Comparison of ENCODE assay signal across 7 cellular contexts in genomic region chr3:192802957-192803899, GRCh38.
DNase-seq lines count a peak whose midpoint lies in the region; ATAC-seq, FAIRE-seq and TF ChIP-seq lines count a peak whose summit lies in the region.

No MANE protein-coding gene starts in this region.

- DNase-seq in NCI-H226 (peak; percentile 19), GM12878 (ENCODE audit: low read depth, low spot score) (no peak), kidney epithelial cell (ENCODE audit: low read depth) (no peak), KG1 (lab: John Stamatoyannopoulos, UW) (no peak)

- peak; percentile 34; the same call in 1 of the 2 replicates for TF ChIP-seq RAD21 in GM12878 (IDR thresholded peaks at IDR 0.05; ENCODE audit: insufficient read depth, low read depth, low read length)

- H3K27ac ChIP-seq in GM12878 (ENCODE audit: control insufficient read depth, insufficient read depth), result no peak overlapping the region

- no peaks in the 10 kb centered on the region for H4K20me1 ChIP-seq in GM12878 (ENCODE audit: control insufficient read depth, insufficient read depth)

- ATAC-seq in HG02852 (IDR thresholded peaks at IDR 0.05; ENCODE audit: unreplicated experiment) (peak; percentile 55), GM12878 (peak; percentile 87), GM18870 (IDR thresholded peaks at IDR 0.05; ENCODE audit: unreplicated experiment) (no peak)

- H3K79me2 ChIP-seq in GM12878 (ENCODE audit: control insufficient read depth, insufficient read depth, low read length), result no peaks in the 10 kb centered on the region; the same call in 1 of the 2 replicates

- no peak overlapping the region for H3K9ac ChIP-seq in GM12878 (ENCODE audit: control insufficient read depth, insufficient read depth, low read length)

- no peaks in the 10 kb centered on the region for H3K27me3 ChIP-seq in GM12878 (replicated peaks in 1 of 2; ENCODE audit: control insufficient read depth in 2 of 2, insufficient read depth in 2 of 2, low read length in 1 of 2)
- H3K27me3 ChIP-seq in kidney epithelial cell (ENCODE audit: control insufficient read depth, insufficient read depth, low read length), result no peaks in the 10 kb centered on the region

- H2AFZ ChIP-seq in GM12878 (ENCODE audit: control insufficient read depth, low read depth, low read length), result no peak overlapping the region

- SMC1A ChIA-PET in GM12878 (lab: Charles Lee; ENCODE audit: uncharacterized antibody, unreplicated experiment), result interaction anchor here (0.6 to 8.3 kb wide), 10 partner anchors 9 to 770 kb away, joined by 3 to 96 read pairs (median 3); no protein-coding TSS in a partner anchor

- H3K9me3 ChIP-seq in GM12878 (replicated peaks; ENCODE audit: control insufficient read depth, insufficient read depth, low read length), result no peaks in the 10 kb centered on the region; the same call in 2 of the 3 replicates

- no peak for TF ChIP-seq POLR2A in GM12878 (IDR thresholded peaks at IDR 0.05; ENCODE audit: low read depth, low read length)

- no TSS peak for BruUV-seq in GM12878 (replicated peaks; lab: Mats Ljungman, UMichigan)

- H3K4me2 ChIP-seq in GM12878 (ENCODE audit: control insufficient read depth, insufficient read depth), result no peak overlapping the region

- H3K4me3 ChIP-seq in GM12878, result no peak overlapping the region
- no peak overlapping the region for H3K4me3 ChIP-seq in kidney epithelial cell (ENCODE audit: low read depth, low read length)

- intact Hi-C loops in GM12878 (cut with micrococcal nuclease; ENCODE audit: unreplicated experiment), result loop anchor here (1.0 kb wide), 2 partner anchors 237 to 336 kb away; no protein-coding TSS in a partner anchor

- H3K36me3 ChIP-seq in GM12878 (ENCODE audit: control insufficient read depth in 2 of 2, insufficient read depth in 2 of 2, low read length in 1 of 2), result peaks cover 0 to 7% of the 10 kb centered on the region in 2 experiments; a peak in 2 of 4 replicates
- no peaks in the 10 kb centered on the region for H3K36me3 ChIP-seq in kidney epithelial cell (ENCODE audit: control insufficient read depth, insufficient read depth, low read length)

- WGBS in GM12878 (ENCODE audit: insufficient coverage, insufficient replicate concordance, low lambda C conversion rate, missing lambda C conversion rate), result 70% methylated on average over 7 of the region's 7 CpGs

- POLR2A ChIA-PET in GM12878 (lab: Charles Lee), result no interaction called here

- TF ChIP-seq CTCF in GM12873 (IDR thresholded peaks at IDR 0.05; ENCODE audit: insufficient read depth, low read depth, low read length, missing control alignments) (peak; percentile 60), GM12878 (IDR thresholded peaks at IDR 0.05 in 2 of 3, conservative IDR thresholded peaks at IDR 0.05 in 1 of 3; ENCODE audit: control insufficient read depth in 2 of 3, extremely low read depth in 1 of 3, insufficient read depth in 1 of 3, low read depth in 3 of 3, low read length in 3 of 3) (peak; percentile 47 to 50 (median 47)), kidney epithelial cell (IDR thresholded peaks at IDR 0.05; ENCODE audit: insufficient read depth, low read length, poor library complexity, severe bottlenecking) (peak; percentile 65)

- in situ Hi-C loops in GM12878 (cut with MboI), result loop anchor here (5.0 kb wide), 2 partner anchors 236 to 336 kb away; no protein-coding TSS in a partner anchor

- no peaks in the 10 kb centered on the region for H3K4me1 ChIP-seq in GM12878 (ENCODE audit: control insufficient read depth, insufficient read depth, low read length)

- TF ChIP-seq EP300 in GM12878 (IDR thresholded peaks at IDR 0.05; ENCODE audit: borderline replicate concordance in 1 of 2, control insufficient read depth in 1 of 2, low read depth in 2 of 2, low read length in 2 of 2), result no peak

- RAD21 ChIA-PET in GM12878 (lab: Charles Lee; ENCODE audit: unreplicated experiment), result interaction anchor here (1.2 to 2.0 kb wide), 9 partner anchors 10 to 354 kb away, joined by 3 to 12 read pairs (median 3); no protein-coding TSS in a partner anchor

- CTCF ChIA-PET in GM12878 (lab: Yijun Ruan, JAX), result interaction anchor here (0.6 to 2.7 kb wide), 20 partner anchors 9 to 640 kb away, joined by 3 to 32 read pairs (median 3); partner anchors contain the start of gene MB21D2

- no peak for FAIRE-seq in GM12878 (lab: Jason Lieb, UNC)

TF ChIP-seq in GM12878, 131 proteins besides CTCF, POLR2A, EP300 and RAD21:
- peak; percentile 42; the same call in 1 of the 2 replicates for TF ChIP-seq SMC3 (IDR thresholded peaks at IDR 0.05; ENCODE audit: borderline replicate concordance, low read length)
- no peak for TF ChIP-seq MXI1 (IDR thresholded peaks at IDR 0.05; ENCODE audit: low read depth, low read length)
